Comparison of ENCODE assay signal across 8 cellular contexts in genomic region chr20:44908987-44909871, GRCh38. TPM values are rescaled to one million over a fixed set of nuclear protein-coding genes. Genes with fewer than 3 reads are reported as not detected.
DNase-seq lines count a peak whose midpoint lies in the region; ATAC-seq and TF ChIP-seq lines count a peak whose summit lies in the region.

No MANE protein-coding gene starts in this region.

- H3K4me3 ChIP-seq in kidney epithelial cell (ENCODE audit: low read depth, low read length) (peak overlapping the region; percentile 70), transverse colon (peak overlapping the region; percentile 48 to 72 (median 57))

- intact Hi-C loops in transverse colon (cut with DNase I; ENCODE audit: low total_unique reads): no loop called here

- H3K9me3 ChIP-seq in transverse colon: no peaks in the 10 kb centered on the region

- 36 to 38% methylated on average over 8 to 14 of the region's 14 CpGs for WGBS in transverse colon (ENCODE audit: low coverage in 1 of 2), 2 donors

- H3K4me1 Mint-ChIP-seq in activated T-cell treated with anti-CD3 and anti-CD28 coated beads, Interleukin-2, amount 50 U/mL, for 24 hours (ENCODE audit: low read depth): peaks cover 33% of the 10 kb centered on the region

- no peaks in the 10 kb centered on the region for H3K27me3 Mint-ChIP-seq in activated T-cell treated with anti-CD3 and anti-CD28 coated beads, Interleukin-2, amount 50 U/mL, for 24 hours

- H3K36me3 ChIP-seq in kidney epithelial cell (ENCODE audit: control insufficient read depth, insufficient read depth, low read length) (peaks cover 1% of the 10 kb centered on the region), transverse colon (peaks cover 0 to 35% (median 15%) of the 10 kb centered on the region in 4 donors)

- in situ Hi-C loops in transverse colon (cut with MboI; ENCODE audit: low pct_ligation_motif_present in 1 of 4, low pct_unique_long_range_greater_than_20kb in 1 of 4, low sequenced_read_pairs in 3 of 4): no loop called here

- H3K27ac ChIP-seq in transverse colon: peak overlapping the region in 3 of 4 donors; percentile 7 to 50 (median 21)

- no peaks in the 10 kb centered on the region for H3K9me3 Mint-ChIP-seq in activated T-cell treated with anti-CD3 and anti-CD28 coated beads, Interleukin-2, amount 50 U/mL, for 24 hours
- H3K9me3 Mint-ChIP-seq in activated naive CD4-positive, alpha-beta T cell treated with anti-CD3 and anti-CD28 coated beads, Interleukin-2, amount 50 U/mL, for 72 hours: no peaks in the 10 kb centered on the region

- H3K36me3 Mint-ChIP-seq in activated T-cell treated with anti-CD3 and anti-CD28 coated beads, Interleukin-2, amount 50 U/mL, for 24 hours (ENCODE audit: low read depth): peaks cover 79% of the 10 kb centered on the region
- peaks cover 13 to 19% of the 10 kb centered on the region in 2 donors for H3K36me3 Mint-ChIP-seq in activated naive CD4-positive, alpha-beta T cell treated with anti-CD3 and anti-CD28 coated beads, Interleukin-2, amount 50 U/mL, for 72 hours

- no peak for TF ChIP-seq EP300 in transverse colon (IDR thresholded peaks at IDR 0.05; ENCODE audit: low read depth)

- H3K27me3 ChIP-seq in kidney epithelial cell (ENCODE audit: control insufficient read depth, insufficient read depth, low read length) (no peaks in the 10 kb centered on the region), transverse colon (no peaks in the 10 kb centered on the region)

- H3K4me1 ChIP-seq in transverse colon: peaks cover 0 to 19% (median 14%) of the 10 kb centered on the region in 4 donors

- ATAC-seq in activated naive CD4-positive, alpha-beta T cell treated with anti-CD3 and anti-CD28 coated beads, Interleukin-2, amount 50 U/mL, for 72 hours: no peak
- no peak for ATAC-seq in GM18502 (IDR thresholded peaks at IDR 0.05; ENCODE audit: poor library complexity, unreplicated experiment)
- no peak for ATAC-seq in HG02571 (IDR thresholded peaks at IDR 0.05; ENCODE audit: unreplicated experiment)

- DNase-seq in activated T-cell treated with anti-CD3 and anti-CD28 coated beads, Interleukin-2, amount 50 U/mL, for 24 hours: no peak
- DNase-seq in activated T-cell treated with anti-CD3 and anti-CD28 coated beads for 4 hours (no peak), kidney epithelial cell (ENCODE audit: low read depth) (no peak), transverse colon (no peak), SIG-M5 treated with dmso at 0.1 percent for 504 hours (lab: John Stamatoyannopoulos, UW; ENCODE audit: unreplicated experiment) (no peak)
- DNase-seq in activated naive CD4-positive, alpha-beta T cell treated with anti-CD3 and anti-CD28 coated beads, Interleukin-2, amount 50 U/mL, for 72 hours (ENCODE audit: low spot score in 2 of 2): no peak

- peak overlapping the region; percentile 85 for H3K4me3 Mint-ChIP-seq in activated T-cell treated with anti-CD3 and anti-CD28 coated beads, Interleukin-2, amount 50 U/mL, for 24 hours

- H3K27ac Mint-ChIP-seq in activated T-cell treated with anti-CD3 and anti-CD28 coated beads, Interleukin-2, amount 50 U/mL, for 24 hours: peak overlapping the region; percentile 79
- peak overlapping the region; percentile 74 to 92 for H3K27ac Mint-ChIP-seq in activated naive CD4-positive, alpha-beta T cell treated with anti-CD3 and anti-CD28 coated beads, Interleukin-2, amount 50 U/mL, for 72 hours

- no peak for TF ChIP-seq POLR2A in transverse colon (IDR thresholded peaks at IDR 0.05)

- TF ChIP-seq CTCF in kidney epithelial cell (IDR thresholded peaks at IDR 0.05; ENCODE audit: insufficient read depth, low read length, poor library complexity, severe bottlenecking): no peak
- no peak for TF ChIP-seq CTCF in transverse colon (IDR thresholded peaks at IDR 0.05)

RNA-seq across cellular contexts. Expression of gene PABPC1L, which starts 0.6 kb away (rescaled TPM):
- 10 to 100 TPM; 63.6 to 96.7 TPM for total RNA-seq in activated naive CD4-positive, alpha-beta T cell treated with anti-CD3 and anti-CD28 coated beads, Interleukin-2, amount 50 U/mL, for 72 hours
- total RNA-seq in kidney epithelial cell (15.7 and 27.2 TPM in 2 replicates), transverse colon (100 to 1,000 TPM in 1 of 4 donors, 10 to 100 TPM in 3; 12.0 to 112 (median 31.6) TPM)

RNA-seq across cellular contexts. Expression of gene YWHAB, which starts 23.7 kb away (rescaled TPM):
- 100 to 1,000 TPM; 185 to 222 TPM for total RNA-seq in activated naive CD4-positive, alpha-beta T cell treated with anti-CD3 and anti-CD28 coated beads, Interleukin-2, amount 50 U/mL, for 72 hours
- total RNA-seq in kidney epithelial cell (165 and 179 TPM in 2 replicates), transverse colon (100 to 1,000 TPM in 2 of 4 donors, 10 to 100 TPM in 2; 73.2 to 170 (median 117) TPM)

RNA-seq across cellular contexts. Expression of gene TOMM34, which starts 51.0 kb away (rescaled TPM):
- 10 to 100 TPM; 39.4 to 50.8 TPM for total RNA-seq in activated naive CD4-positive, alpha-beta T cell treated with anti-CD3 and anti-CD28 coated beads, Interleukin-2, amount 50 U/mL, for 72 hours
- total RNA-seq in kidney epithelial cell: 62.3 and 72.9 TPM in 2 replicates
- 10 to 100 TPM in 2 of 4 donors, 1 to 10 TPM in 2; 1.2 to 14.8 (median 9.4) TPM for total RNA-seq in transverse colon

RNA-seq across cellular contexts. Expression of gene STK4, which starts 57.1 kb away (rescaled TPM):
- 100 to 1,000 TPM; 149 to 205 TPM for total RNA-seq in activated naive CD4-positive, alpha-beta T cell treated with anti-CD3 and anti-CD28 coated beads, Interleukin-2, amount 50 U/mL, for 72 hours
- total RNA-seq in kidney epithelial cell (20.1 and 27.1 TPM in 2 replicates), transverse colon (10 to 100 TPM; 30.3 to 78.1 (median 38.3) TPM)
